17 cellular contexts compared by ENCODE assay signal in the genomic region with DNA sequence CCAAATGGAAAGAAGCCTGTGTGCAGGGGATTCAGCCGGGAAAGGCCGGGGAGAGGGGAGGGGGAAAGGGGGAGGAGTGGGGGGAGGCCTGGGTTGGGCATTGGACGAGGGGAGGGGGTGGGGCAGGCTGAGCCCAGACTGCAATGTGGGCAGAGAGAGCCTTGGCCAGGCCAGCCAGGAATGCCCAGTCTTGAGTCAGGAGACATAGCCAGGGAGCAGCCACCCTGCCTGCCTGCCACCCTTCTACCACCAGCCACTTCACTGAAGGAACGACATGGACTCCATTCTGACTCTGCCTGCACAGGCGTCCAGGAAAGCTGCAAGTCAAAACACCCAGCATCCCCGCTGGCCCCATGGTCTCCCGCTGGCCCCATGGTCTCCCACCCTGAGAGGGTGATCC. TPM values are rescaled to one million over a fixed set of nuclear protein-coding genes. Genes with fewer than 3 reads are reported as not detected.
A peak's percentile ranks its signal among the peaks of the same experiment; 100 is the strongest.
DNase-seq lines count a peak whose midpoint lies in the region; TF ChIP-seq lines count a peak whose summit lies in the region.
"Had no signal": no experiment of that assay in that cellular context is flagged by ENCODE, and none has a peak within 500 bp of the region (broad histone marks: within the 10 kb centered on the region; RNA-seq: fewer than 3 reads in every experiment).

No MANE protein-coding gene starts in this region.

- intact Hi-C loops in stomach (cut with DNase I; ENCODE audit: low total_unique reads): no loop called here
- intact Hi-C loops in uterus (cut with DNase I; ENCODE audit: low total_unique reads): no loop called here

- H3K4me2 ChIP-seq in hepatocyte (peak overlapping the region; percentile 43), osteoblast (ENCODE audit: insufficient read depth, low read length) (no peak overlapping the region)

- H3K4me1 ChIP-seq in NT2/D1 (ENCODE audit: insufficient read depth, insufficient read length): peaks cover 5% of the 10 kb centered on the region
- peaks cover 3% of the 10 kb centered on the region for H3K4me1 ChIP-seq in hepatocyte (ENCODE audit: insufficient read depth)
- H3K4me1 ChIP-seq in liver (ENCODE audit: control insufficient read depth in 4 of 4, insufficient read depth in 4 of 4, low read length in 3 of 4): peaks cover 0 to 35% (median 20%) of the 10 kb centered on the region in 4 donors
- no peaks in the 10 kb centered on the region for H3K4me1 ChIP-seq in osteoblast (ENCODE audit: insufficient read depth, low read length)
- H3K4me1 ChIP-seq in stomach: peaks cover 0 to 10% (median 4%) of the 10 kb centered on the region in 4 donors
- H3K4me1 ChIP-seq in uterus: no peaks in the 10 kb centered on the region

- WGBS in hepatocyte (ENCODE audit: low lambda C conversion rate, missing lambda C conversion rate): 57% methylated on average over 4 of the region's 7 CpGs
- WGBS in liver: 31% methylated on average over 7 of the region's 7 CpGs
- WGBS in stomach, 5 donors: 49 to 76% (median 69%) methylated on average over 3 to 7 of the region's 7 CpGs

- TF ChIP-seq POLR2A in stomach (IDR thresholded peaks at IDR 0.05) (no peak), uterus (IDR thresholded peaks at IDR 0.05) (no peak)

- H4K20me1 ChIP-seq in hepatocyte (ENCODE audit: insufficient read depth, poor library complexity, severe bottlenecking) (no peaks in the 10 kb centered on the region), osteoblast (ENCODE audit: insufficient read depth, low read length) (no peaks in the 10 kb centered on the region)

- H3K9me3 ChIP-seq in NT2/D1 (ENCODE audit: insufficient read depth, low read length) (no peaks in the 10 kb centered on the region), hepatocyte (ENCODE audit: low read depth) (no peaks in the 10 kb centered on the region), liver (ENCODE audit: control insufficient read depth in 4 of 4, low read length in 3 of 4) (no peaks in the 10 kb centered on the region), osteoblast (ENCODE audit: low read depth, low read length) (no peaks in the 10 kb centered on the region), stomach (no peaks in the 10 kb centered on the region), uterus (no peaks in the 10 kb centered on the region)

- H3K79me2 ChIP-seq in hepatocyte: no peaks in the 10 kb centered on the region
- no peaks in the 10 kb centered on the region for H3K79me2 ChIP-seq in osteoblast (ENCODE audit: insufficient read depth, low read length)

- H2AFZ ChIP-seq in hepatocyte (no peak overlapping the region), osteoblast (ENCODE audit: low read length) (no peak overlapping the region)

- H3K27ac ChIP-seq in hepatocyte (peak overlapping the region; percentile 23), liver (ENCODE audit: low read depth in 1 of 2, low read length in 2 of 2) (peak overlapping the region; percentile 89 to 97), osteoblast (ENCODE audit: low read depth, low read length) (no peak overlapping the region), stomach (no peak overlapping the region), uterus (no peak overlapping the region)
- H3K27ac ChIP-seq: HL-60 had no signal

- no peak for TF ChIP-seq EP300 in stomach (IDR thresholded peaks at IDR 0.05)

- H3K9me2 ChIP-seq in hepatocyte (replicated peaks; ENCODE audit: insufficient read depth): no peaks in the 10 kb centered on the region

- peaks cover 17% of the 10 kb centered on the region for H3K27me3 ChIP-seq in NT2/D1 (ENCODE audit: insufficient read depth, insufficient read length)
- H3K27me3 ChIP-seq in hepatocyte: peaks cover 9% of the 10 kb centered on the region
- no peaks in the 10 kb centered on the region for H3K27me3 ChIP-seq in liver (ENCODE audit: control insufficient read depth in 4 of 4, insufficient read depth in 4 of 4, low read length in 3 of 4)
- H3K27me3 ChIP-seq in osteoblast (ENCODE audit: insufficient read depth, low read length): peaks cover 17% of the 10 kb centered on the region
- peaks cover 0 to 45% (median 20%) of the 10 kb centered on the region in 3 donors for H3K27me3 ChIP-seq in stomach
- H3K27me3 ChIP-seq in uterus: no peaks in the 10 kb centered on the region

- TF ChIP-seq RAD21 in liver (IDR thresholded peaks at IDR 0.05): no peak

- H3K36me3 ChIP-seq in NT2/D1 (ENCODE audit: insufficient read depth, insufficient read length, low read length) (no peaks in the 10 kb centered on the region), hepatocyte (replicated peaks; ENCODE audit: insufficient read depth, low read depth) (no peaks in the 10 kb centered on the region), liver (ENCODE audit: control insufficient read depth in 4 of 4, insufficient read depth in 3 of 4, low read depth in 1 of 4, low read length in 3 of 4) (peaks cover 0 to 5% (median 2%) of the 10 kb centered on the region in 4 donors), osteoblast (ENCODE audit: insufficient read depth, low read length) (no peaks in the 10 kb centered on the region), stomach (no peaks in the 10 kb centered on the region), uterus (no peaks in the 10 kb centered on the region)

- DNase-seq in NT2/D1 (ENCODE audit: low read depth, low spot score) (no peak), hepatocyte (ENCODE audit: low spot score) (no peak), osteoblast (ENCODE audit: insufficient read length, low spot score, missing footprints) (peak; percentile 67), stomach (no peak), HPDE6-E6E7 (ENCODE audit: extremely low spot score) (no peak), hypothalamus (lab: John Stamatoyannopoulos, UW) (no peak), uterus (no peak)
- DNase-seq: CD8-positive, alpha-beta memory T cell; IMR-90; KBM-7 had no signal

- TF ChIP-seq CTCF in hepatocyte (IDR thresholded peaks at IDR 0.05; ENCODE audit: poor library complexity) (no peak), liver (IDR thresholded peaks at IDR 0.05; ENCODE audit: low read depth, low read length, missing input control) (no peak), osteoblast (IDR thresholded peaks at IDR 0.05; ENCODE audit: extremely low read depth, low read depth, low read length) (no peak), stomach (IDR thresholded peaks at IDR 0.05) (no peak), uterus (IDR thresholded peaks at IDR 0.05) (no peak)

- H3K9ac ChIP-seq in NT2/D1 (ENCODE audit: insufficient read length, low read depth) (peak overlapping the region; percentile 26), liver (ENCODE audit: low read depth in 1 of 2, low read length in 2 of 2) (peak overlapping the region; percentile 66 to 78)

- no peak overlapping the region for H3K4me3 ChIP-seq in NT2/D1 (ENCODE audit: insufficient read length, low read depth)
- H3K4me3 ChIP-seq in hepatocyte: no peak overlapping the region
- H3K4me3 ChIP-seq in liver (ENCODE audit: low read depth in 1 of 3, low read length in 3 of 3): peak overlapping the region; percentile 50 to 91 (median 62)
- H3K4me3 ChIP-seq in osteoblast (ENCODE audit: insufficient read depth, low read length): no peak overlapping the region
- H3K4me3 ChIP-seq in stomach: no peak overlapping the region
- H3K4me3 ChIP-seq in uterus: no peak overlapping the region

TF ChIP-seq in liver, 16 proteins besides CTCF, POLR2A, EP300 and RAD21 (continues in another document):
- TF ChIP-seq FOXA1 (IDR thresholded peaks at IDR 0.05) (no peak), JUND (IDR thresholded peaks at IDR 0.05) (no peak), EGR1 (IDR thresholded peaks at IDR 0.05; ENCODE audit: low read depth in 2 of 2) (no peak), RXRA (IDR thresholded peaks at IDR 0.05) (no peak), YY1 (IDR thresholded peaks at IDR 0.05) (no peak)
- TF ChIP-seq, protein P1, sequence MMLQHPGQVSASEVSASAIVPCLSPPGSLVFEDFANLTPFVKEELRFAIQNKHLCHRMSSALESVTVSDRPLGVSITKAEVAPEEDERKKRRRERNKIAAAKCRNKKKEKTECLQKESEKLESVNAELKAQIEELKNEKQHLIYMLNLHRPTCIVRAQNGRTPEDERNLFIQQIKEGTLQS (IDR thresholded peaks at IDR 0.05): no peak

RNA-seq across cellular contexts. Expression of a gene that starts 0.5 kb away (rescaled TPM):
- total RNA-seq in hepatocyte (4.7 and 5.4 TPM in 2 replicates), liver (10 to 100 TPM; 10.6 to 36.6 TPM), osteoblast (not detected in 2 replicates), stomach (1 to 10 TPM in 1 of 5 donors, not detected in 4; 1.9 TPM), uterus (not detected)
- polyA plus RNA-seq in hepatocyte (4.7 and 8.0 TPM in 2 replicates), liver (10 to 100 TPM; 23.9 to 40.7 TPM), stomach (under 1 TPM in 1 of 3 donors, not detected in 2; 0.08 TPM)
- total RNA-seq: A673; Caco-2; CD8-positive, alpha-beta memory T cell; H4; IMR-90 had no signal
- polyA plus RNA-seq: BJ; CD14-positive monocyte; CD8-positive, alpha-beta memory T cell; IMR-90 had no signal

RNA-seq across cellular contexts. Expression of a gene that starts 36.3 kb away (rescaled TPM):
- total RNA-seq in hepatocyte: 127 and 148 TPM in 2 replicates
- polyA plus RNA-seq in hepatocyte: 141 and 143 TPM in 2 replicates
- total RNA-seq in liver: 100 to 1,000 TPM in 1 of 2 donors, 10 to 100 TPM in 1; 85.3 to 110 TPM
- polyA plus RNA-seq in liver: 100 to 1,000 TPM; 124 to 199 TPM
- total RNA-seq in osteoblast: 0.29 TPM in 1 of 2 replicates, not detected in the other
- total RNA-seq in stomach: 10 to 100 TPM in 1 of 5 donors, 1 to 10 TPM in 1, under 1 TPM in 1, not detected in 2; 0.45 to 14.9 (median 3.0) TPM
- 1 to 10 TPM; 3.1 to 8.0 (median 3.5) TPM for polyA plus RNA-seq in stomach
- total RNA-seq in uterus: 10 to 100 TPM in 2 of 4 donors, 1 to 10 TPM in 2; 6.8 to 56.8 (median 12.1) TPM
- total RNA-seq: A673; CD8-positive, alpha-beta memory T cell; H4 had no signal
- polyA plus RNA-seq: CD14-positive monocyte; CD8-positive, alpha-beta memory T cell had no signal

RNA-seq across cellular contexts. Expression of a gene that starts 49.5 kb away (rescaled TPM):
- total RNA-seq in hepatocyte: 55.4 and 64.9 TPM in 2 replicates
- polyA plus RNA-seq in hepatocyte: 42.3 and 47.5 TPM in 2 replicates
- 10 to 100 TPM; 30.6 to 39.1 TPM for total RNA-seq in liver
- 10 to 100 TPM; 13.8 to 14.7 TPM for polyA plus RNA-seq in liver
- 48.5 and 55.4 TPM in 2 replicates for total RNA-seq in osteoblast
- 10 to 100 TPM; 35.7 to 81.7 (median 44.3) TPM for total RNA-seq in stomach
- 10 to 100 TPM; 25.9 to 38.3 (median 32.3) TPM for polyA plus RNA-seq in stomach
- 10 to 100 TPM; 35.9 to 75.6 (median 70.7) TPM for total RNA-seq in uterus

RNA-seq across cellular contexts. Expression of a gene that starts 50.5 kb away (rescaled TPM):
- total RNA-seq in hepatocyte (75.8 and 85.3 TPM in 2 replicates), liver (10 to 100 TPM; 64.1 to 89.4 TPM), osteoblast (128 TPM in 2 replicates), stomach (100 to 1,000 TPM; 107 to 153 (median 148) TPM), uterus (100 to 1,000 TPM in 1 of 4 donors, 10 to 100 TPM in 3; 34.3 to 110 (median 66.1) TPM)
- polyA plus RNA-seq in hepatocyte (51.0 and 52.2 TPM in 2 replicates), liver (10 to 100 TPM; 19.9 to 27.7 TPM), stomach (10 to 100 TPM; 24.4 to 31.0 (median 25.6) TPM)

RNA-seq across cellular contexts. Expression of a gene that starts 53.4 kb away (rescaled TPM):
- 20.2 and 24.0 TPM in 2 replicates for total RNA-seq in hepatocyte
- polyA plus RNA-seq in hepatocyte: 7.0 and 12.6 TPM in 2 replicates
- total RNA-seq in liver: 10 to 100 TPM; 52.5 to 80.0 TPM
- polyA plus RNA-seq in liver: 10 to 100 TPM; 46.6 to 92.6 TPM
- under 0.01 TPM in 1 of 2 replicates, not detected in the other for total RNA-seq in osteoblast
- not detected for total RNA-seq in stomach
- under 1 TPM in 1 of 3 donors, not detected in 2; 0.10 TPM for polyA plus RNA-seq in stomach
- total RNA-seq in uterus: under 1 TPM in 1 of 4 donors, not detected in 3; 0.69 TPM
- total RNA-seq: A673, H4 had no signal
- polyA plus RNA-seq: CD14-positive monocyte had no signal

Comparison
In these comparisons a context has a peak if more than half of its experiments do, and no peak if none do; other contexts are left out.
1. H3K4me3 ChIP-seq: peak in liver (3 of 3); none in NT2/D1 (single experiment), hepatocyte (single experiment), osteoblast (single experiment), stomach (0 of 4) and uterus (0 of 2).
2. H3K27ac ChIP-seq: peak in hepatocyte (single experiment) and liver (2 of 2); none in osteoblast (single experiment), stomach (0 of 5) and uterus (0 of 2).